Comparison of ENCODE assay signal across 23 cellular contexts in genomic region chr11:74670171-74670570, GRCh38.
DNase-seq lines count a peak whose midpoint lies in the region; ATAC-seq and TF ChIP-seq lines count a peak whose summit lies in the region.
"Had no signal": no experiment of that assay in that cellular context is flagged by ENCODE, and none has a peak within 500 bp of the region (broad histone marks: within the 10 kb centered on the region; RNA-seq: fewer than 3 reads in every experiment).

No MANE protein-coding gene starts in this region.

- WGBS in heart right ventricle, 2 donors, result 90 to 95% methylated on average over 7 of the region's 7 CpGs

- intact Hi-C loops in heart right ventricle (cut with DNase I), result no loop called here
- intact Hi-C loops in left cardiac atrium (cut with DNase I), result no loop called here
- intact Hi-C loops in colonic mucosa (cut with DNase I), result no loop called here
- intact Hi-C loops in uterus (cut with DNase I; ENCODE audit: low total_unique reads), result no loop called here

- ATAC-seq in heart right ventricle (no peak), left cardiac atrium (no peak)

- H3K4me3 ChIP-seq in heart right ventricle (no peak overlapping the region), colonic mucosa (no peak overlapping the region), uterus (no peak overlapping the region)
- H3K4me3 ChIP-seq: PC-9, SJCRH30 had no signal

- no peak for TF ChIP-seq CTCF in heart right ventricle (IDR thresholded peaks at IDR 0.05)
- no peak for TF ChIP-seq CTCF in colonic mucosa (IDR thresholded peaks at IDR 0.05)
- no peak for TF ChIP-seq CTCF in neural crest cell (conservative IDR thresholded peaks at IDR 0.05)
- TF ChIP-seq CTCF in uterus (IDR thresholded peaks at IDR 0.05), result no peak

- H3K27ac ChIP-seq in heart right ventricle, result peak overlapping the region in 6 of 10 donors; percentile 1 to 64 (median 46)
- H3K27ac ChIP-seq in colonic mucosa, result no peak overlapping the region
- H3K27ac ChIP-seq in uterus, result peak overlapping the region; percentile 37 to 58
- H3K27ac ChIP-seq: PC-9, SJCRH30 had no signal

- peaks cover 4% of the 10 kb centered on the region for H3K36me3 Mint-ChIP-seq in neural crest cell (ENCODE audit: low read depth)

- H3K4me1 ChIP-seq in heart right ventricle (peaks cover 4 to 19% (median 13%) of the 10 kb centered on the region in 9 donors), colonic mucosa (no peaks in the 10 kb centered on the region), uterus (peaks cover 5 to 7% of the 10 kb centered on the region in 2 donors)

- no peaks in the 10 kb centered on the region for H3K9me3 Mint-ChIP-seq in neural crest cell

- H3K27me3 ChIP-seq in heart right ventricle (no peaks in the 10 kb centered on the region), colonic mucosa (no peaks in the 10 kb centered on the region), uterus (no peaks in the 10 kb centered on the region)
- H3K27me3 ChIP-seq: SJCRH30 had no signal

- no peak overlapping the region for H3K9ac ChIP-seq in colonic mucosa (ENCODE audit: low read depth in 2 of 2, low read length in 2 of 2)

- H3K4me3 Mint-ChIP-seq in neural crest cell, result no peak overlapping the region

- H3K9me3 ChIP-seq in heart right ventricle (peaks cover 0 to 4% (median 0%) of the 10 kb centered on the region in 11 donors), colonic mucosa (no peaks in the 10 kb centered on the region), uterus (no peaks in the 10 kb centered on the region)
- H3K9me3 ChIP-seq: SJCRH30 had no signal

- no peak for DNase-seq in heart right ventricle
- DNase-seq in left cardiac atrium, result no peak
- DNase-seq in colonic mucosa, result peak; percentile 11
- no peak for DNase-seq in neural crest cell (ENCODE audit: low read depth, low spot score)
- no peak for DNase-seq in uterus
- DNase-seq in DMS114 treated with DMSO at 0.1 percent for 48 hours (lab: John Stamatoyannopoulos, UW; ENCODE audit: unreplicated experiment), result no peak
- no peak for DNase-seq in retina
- DNase-seq in NCI-H446 treated with DMSO at 0.1 percent for 48 hours (lab: John Stamatoyannopoulos, UW), result no peak
- DNase-seq: 8988T; Calu3; DMS153; DND-41; KBM-7; MV-4-11; NCI-H1105; NCI-H1436 treated with DMSO at 0.1 percent for 48 hours; NCI-H187 treated with DMSO at 0.1 percent for 48 hours; NCI-H446; NCI-H526; NCI-H82; NK-92 treated with Interleukin-12 subunit alpha and Interleukin-12 subunit beta, amount 100 ng/mL, for 24 hours; PC-9; SJCRH30 had no signal

- H3K36me3 ChIP-seq in heart right ventricle (no peaks in the 10 kb centered on the region), colonic mucosa (no peaks in the 10 kb centered on the region), uterus (no peaks in the 10 kb centered on the region)
- H3K36me3 ChIP-seq: SJCRH30 had no signal

- H3K27me3 Mint-ChIP-seq in neural crest cell (ENCODE audit: low read depth), result no peaks in the 10 kb centered on the region

- no peak for TF ChIP-seq POLR2A in uterus (IDR thresholded peaks at IDR 0.05)

- peak overlapping the region; percentile 67 for H3K27ac Mint-ChIP-seq in neural crest cell (ENCODE audit: unreplicated experiment)

- no peaks in the 10 kb centered on the region for H3K4me1 Mint-ChIP-seq in neural crest cell
